1 cellular context compared by ENCODE assay signal in genomic region chr16:16434711-16435110, GRCh38. TPM values are rescaled to one million over a fixed set of nuclear protein-coding genes. Genes with fewer than 3 reads are reported as not detected.
"Had no signal": no experiment of that assay in that cellular context is flagged by ENCODE, and none has a peak within 500 bp of the region (broad histone marks: within the 10 kb centered on the region; RNA-seq: fewer than 3 reads in every experiment).

No MANE protein-coding gene starts in this region.

RNA-seq across cellular contexts. Expression of gene NPIPA7, which starts 55.8 kb away (rescaled TPM):
- total RNA-seq: mononuclear cell had no signal
